Comparison of ENCODE assay signal across 15 cellular contexts in the genomic region with DNA sequence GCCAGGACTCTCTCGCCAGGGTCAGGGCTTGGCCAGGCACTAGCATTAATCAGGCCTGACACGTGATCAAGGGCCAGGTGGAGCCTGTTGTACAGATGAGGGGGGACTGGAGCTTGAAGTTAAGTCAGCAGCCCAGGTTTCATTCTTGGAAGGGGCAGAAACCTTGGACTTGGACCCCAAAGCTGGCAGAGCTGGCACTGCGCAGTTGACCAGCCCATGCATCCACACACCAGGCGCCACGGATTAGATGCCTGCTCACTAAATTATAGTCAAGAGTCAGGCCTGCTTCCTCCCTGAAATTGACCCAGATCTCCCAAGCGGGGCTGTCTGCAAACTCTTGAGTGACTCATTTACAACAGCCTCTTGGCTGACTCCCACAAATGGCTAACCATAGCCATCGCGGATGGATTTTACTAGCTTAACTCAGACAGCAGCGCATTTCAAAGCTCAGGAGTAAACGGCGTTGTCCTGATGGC. TPM values are rescaled to one million over a fixed set of nuclear protein-coding genes. Genes with fewer than 3 reads are reported as not detected.
DNase-seq lines count a peak whose midpoint lies in the region; ATAC-seq and TF ChIP-seq lines count a peak whose summit lies in the region.
"Had no signal": no experiment of that assay in that cellular context is flagged by ENCODE, and none has a peak within 500 bp of the region (broad histone marks: within the 10 kb centered on the region; RNA-seq: fewer than 3 reads in every experiment).

No MANE protein-coding gene starts in this region.

- H3K36me3 Mint-ChIP-seq in HFFc6 (ENCODE audit: low read depth) (peaks cover 17% of the 10 kb centered on the region), neural progenitor cell (peaks cover 4% of the 10 kb centered on the region)
- H3K36me3 Mint-ChIP-seq in stimulated activated memory B cell treated with anti-CD40 and anti-IgM and Interleukin-4, amounts not matched to agents 10 μg/mL and 1 μg/mL and 100 μg/mL, for 72 hours = no peaks in the 10 kb centered on the region

- DNase-seq in HFFc6 = peak; percentile 73
- peak; percentile 60 to 83 (median 81) for DNase-seq in adrenal gland
- DNase-seq in kidney epithelial cell (ENCODE audit: low read depth) = peak; percentile 45
- peak; percentile 34 for DNase-seq in spleen
- DNase-seq in COLO668 (lab: John Stamatoyannopoulos, UW; ENCODE audit: unreplicated experiment) = no peak
- DNase-seq in NCI-H1105 (lab: John Stamatoyannopoulos, UW) = no peak
- no peak for DNase-seq in neural progenitor cell (ENCODE audit: low spot score)
- DNase-seq: activated CD4-positive, alpha-beta T cell treated with anti-CD3 and anti-CD28 coated beads, Interleukin-2, amount 10 ng/mL, durations not matched to agents 7 days and 5 days; activated naive CD4-positive, alpha-beta T cell treated with anti-CD3 and anti-CD28 coated beads, Interleukin-2, amount 10 ng/mL, durations not matched to agents 7 days and 5 days; Caco-2; NCI-H1105 treated with DMSO at 0.1 percent for 48 hours; NCI-H774 had no signal

- H3K4me1 ChIP-seq in adrenal gland (replicated peaks in 1 of 2) (peaks cover 5 to 13% of the 10 kb centered on the region in 2 donors), spleen (peaks cover 15 to 22% (median 18%) of the 10 kb centered on the region in 6 donors), neural progenitor cell (peaks cover 9% of the 10 kb centered on the region)

- 28 to 79% (median 46%) methylated on average over 5 to 11 of the region's 11 CpGs for WGBS in adrenal gland, 4 donors
- WGBS in spleen, 5 donors = 80 to 95% (median 89%) methylated on average over 9 to 11 of the region's 11 CpGs

- peak in 1 of 2 donors; percentile 31 for TF ChIP-seq POLR2A in adrenal gland (IDR thresholded peaks at IDR 0.05)
- TF ChIP-seq POLR2A in spleen (IDR thresholded peaks at IDR 0.05) = no peak

- TF ChIP-seq CTCF in HFFc6 (IDR thresholded peaks at IDR 0.05) = no peak
- TF ChIP-seq CTCF in adrenal gland (IDR thresholded peaks at IDR 0.05) = no peak
- no peak for TF ChIP-seq CTCF in kidney epithelial cell (IDR thresholded peaks at IDR 0.05; ENCODE audit: insufficient read depth, low read length, poor library complexity, severe bottlenecking)
- TF ChIP-seq CTCF in spleen (IDR thresholded peaks at IDR 0.05 in 8 of 11, conservative IDR thresholded peaks at IDR 0.05 in 3 of 11) = no peak
- no peak for TF ChIP-seq CTCF in neural progenitor cell (IDR thresholded peaks at IDR 0.05)

- H3K27me3 ChIP-seq in adrenal gland (no peaks in the 10 kb centered on the region), kidney epithelial cell (ENCODE audit: control insufficient read depth, insufficient read depth, low read length) (no peaks in the 10 kb centered on the region), spleen (replicated peaks in 1 of 7) (no peaks in the 10 kb centered on the region), neural progenitor cell (no peaks in the 10 kb centered on the region)
- H3K27me3 ChIP-seq: dorsolateral prefrontal cortex had no signal

- H3K9me3 ChIP-seq in adrenal gland (replicated peaks in 1 of 3) (no peaks in the 10 kb centered on the region), spleen (peaks cover 0 to 24% (median 22%) of the 10 kb centered on the region in 8 donors), neural progenitor cell (ENCODE audit: low read depth) (peaks cover 3% of the 10 kb centered on the region)

- H3K4me1 Mint-ChIP-seq in HFFc6 (ENCODE audit: low read depth) (peaks cover 21% of the 10 kb centered on the region), neural progenitor cell (peaks cover 15% of the 10 kb centered on the region)
- H3K4me1 Mint-ChIP-seq in stimulated activated memory B cell treated with anti-CD40 and anti-IgM and Interleukin-4, amounts not matched to agents 10 μg/mL and 1 μg/mL and 100 μg/mL, for 72 hours = peaks cover 16% of the 10 kb centered on the region

- no peaks in the 10 kb centered on the region for H4K20me1 ChIP-seq in neural progenitor cell (ENCODE audit: low read depth)

- no peak overlapping the region for H3K4me2 ChIP-seq in neural progenitor cell

- no peak overlapping the region for H3K4me3 ChIP-seq in adrenal gland
- H3K4me3 ChIP-seq in kidney epithelial cell (ENCODE audit: low read depth, low read length) = no peak overlapping the region
- no peak overlapping the region for H3K4me3 ChIP-seq in spleen
- H3K4me3 ChIP-seq in neural progenitor cell = no peak overlapping the region
- H3K4me3 ChIP-seq: dorsolateral prefrontal cortex had no signal

- H3K79me2 ChIP-seq in neural progenitor cell (ENCODE audit: low read depth) = no peaks in the 10 kb centered on the region

- H3F3A ChIP-seq in neural progenitor cell (ENCODE audit: low read depth) = peaks cover 9% of the 10 kb centered on the region

- no peak overlapping the region for H2AFZ ChIP-seq in neural progenitor cell (replicated peaks)

- intact Hi-C loops in adrenal gland (cut with DNase I) = loop anchor here in 1 of 2 donors (5.0 kb wide), 2 partner anchors 48 to 63 kb away; no protein-coding TSS in a partner anchor
- intact Hi-C loops in spleen (cut with DNase I; ENCODE audit: low total_unique reads) = loop anchor here (5.0 kb wide), 1 partner anchor 53 kb away; the partner anchor contains the start of gene LSM14B

- no peak for ATAC-seq in stimulated activated memory B cell treated with anti-CD40 and anti-IgM and Interleukin-4, amounts not matched to agents 10 μg/mL and 1 μg/mL and 100 μg/mL, for 72 hours
- ATAC-seq: SK-N-SH treated with all-trans-retinoic acid at 6 μM for 48 hours had no signal

- H3K27ac ChIP-seq in adrenal gland (peak overlapping the region in 4 of 5 donors; percentile 13 to 65 (median 38)), spleen (no peak overlapping the region), neural progenitor cell (no peak overlapping the region)
- H3K27ac ChIP-seq: dorsolateral prefrontal cortex had no signal

- H3K4me3 Mint-ChIP-seq in HFFc6 (no peak overlapping the region), neural progenitor cell (no peak overlapping the region)
- H3K4me3 Mint-ChIP-seq in stimulated activated memory B cell treated with anti-CD40 and anti-IgM and Interleukin-4, amounts not matched to agents 10 μg/mL and 1 μg/mL and 100 μg/mL, for 72 hours = no peak overlapping the region
- H3K4me3 Mint-ChIP-seq: activated CD4-positive, alpha-beta T cell treated with anti-CD3 and anti-CD28 coated beads, Interleukin-2, amount 10 ng/mL, durations not matched to agents 7 days and 5 days; activated naive CD4-positive, alpha-beta T cell treated with anti-CD3 and anti-CD28 coated beads, Interleukin-2, amount 10 ng/mL, durations not matched to agents 7 days and 5 days had no signal

- H3K36me3 ChIP-seq in adrenal gland (replicated peaks in 1 of 2) (no peaks in the 10 kb centered on the region), kidney epithelial cell (ENCODE audit: control insufficient read depth, insufficient read depth, low read length) (no peaks in the 10 kb centered on the region), spleen (no peaks in the 10 kb centered on the region), neural progenitor cell (no peaks in the 10 kb centered on the region)

- peaks cover 26% of the 10 kb centered on the region for H3K9me3 Mint-ChIP-seq in HFFc6
- peaks cover 10% of the 10 kb centered on the region for H3K9me3 Mint-ChIP-seq in stimulated activated memory B cell treated with anti-CD40 and anti-IgM and Interleukin-4, amounts not matched to agents 10 μg/mL and 1 μg/mL and 100 μg/mL, for 72 hours
- peaks cover 25% of the 10 kb centered on the region for H3K9me3 Mint-ChIP-seq in neural progenitor cell

- no peak overlapping the region; the same call in 1 of the 2 replicates for H3K27ac Mint-ChIP-seq in HFFc6
- no peak overlapping the region for H3K27ac Mint-ChIP-seq in stimulated activated memory B cell treated with anti-CD40 and anti-IgM and Interleukin-4, amounts not matched to agents 10 μg/mL and 1 μg/mL and 100 μg/mL, for 72 hours
- H3K27ac Mint-ChIP-seq in neural progenitor cell = no peak overlapping the region
- H3K27ac Mint-ChIP-seq: activated CD4-positive, alpha-beta T cell treated with anti-CD3 and anti-CD28 coated beads, Interleukin-2, amount 10 ng/mL, durations not matched to agents 7 days and 5 days; activated naive CD4-positive, alpha-beta T cell treated with anti-CD3 and anti-CD28 coated beads, Interleukin-2, amount 10 ng/mL, durations not matched to agents 7 days and 5 days had no signal

- H3K27me3 Mint-ChIP-seq in HFFc6 (ENCODE audit: insufficient read depth) (peaks cover 6% of the 10 kb centered on the region), neural progenitor cell (ENCODE audit: insufficient read depth, low read depth) (peaks cover 18% of the 10 kb centered on the region)
- peaks cover 7% of the 10 kb centered on the region for H3K27me3 Mint-ChIP-seq in stimulated activated memory B cell treated with anti-CD40 and anti-IgM and Interleukin-4, amounts not matched to agents 10 μg/mL and 1 μg/mL and 100 μg/mL, for 72 hours
- H3K27me3 Mint-ChIP-seq: activated CD4-positive, alpha-beta T cell treated with anti-CD3 and anti-CD28 coated beads, Interleukin-2, amount 10 ng/mL, durations not matched to agents 7 days and 5 days had no signal

- H3K9ac ChIP-seq in neural progenitor cell = no peak overlapping the region

RNA-seq across cellular contexts. Expression of gene TAF4, which starts 4.1 kb away (rescaled TPM):
- total RNA-seq in HFFc6 (2021; fragmentation: NEBNext Ultra II Directional; extraction: Animal tissue kit (Norgen Biotek cat#: 25700)) = 10 to 100 TPM in 3 of 6 experiments, 1 to 10 TPM in 3; 9.4 to 11.7 (median 9.9) TPM
- total RNA-seq in adrenal gland (10 to 100 TPM in 7 of 8 donors, 1 to 10 TPM in 1; 10.0 to 30.9 (median 15.4) TPM), kidney epithelial cell (5.9 and 24.9 TPM in 2 replicates), spleen (10 to 100 TPM; 15.5 to 28.3 (median 18.6) TPM), neural progenitor cell (ENCODE audit: low replicate concordance) (9.9 and 10.8 TPM in 2 replicates)
- polyA plus RNA-seq in adrenal gland (10 to 100 TPM in 2 of 3 donors, 1 to 10 TPM in 1; 5.2 to 12.5 (median 10.9) TPM), spleen (1 to 10 TPM; 4.3 to 7.2 (median 4.4) TPM)

RNA-seq across cellular contexts. Expression of gene LSM14B, which starts 52.5 kb away (rescaled TPM):
- total RNA-seq in HFFc6 (2021; fragmentation: NEBNext Ultra II Directional; extraction: Animal tissue kit (Norgen Biotek cat#: 25700)) = 10 to 100 TPM; 40.4 to 42.7 (median 40.9) TPM
- 10 to 100 TPM; 29.1 to 47.0 (median 35.6) TPM for total RNA-seq in adrenal gland
- 10 to 100 TPM; 17.6 to 23.4 (median 19.2) TPM for polyA plus RNA-seq in adrenal gland
- 23.3 and 34.2 TPM in 2 replicates for total RNA-seq in kidney epithelial cell
- 10 to 100 TPM; 17.6 to 37.6 (median 31.9) TPM for total RNA-seq in spleen
- polyA plus RNA-seq in spleen = 10 to 100 TPM; 14.0 to 20.1 (median 15.0) TPM
- 52.6 and 82.1 TPM in 2 replicates for total RNA-seq in neural progenitor cell (ENCODE audit: low replicate concordance)

Comparison
In these comparisons a context has a peak if more than half of its experiments do, and no peak if none do; other contexts are left out.
1. DNase-seq: peak in HFFc6 (single experiment), adrenal gland (7 of 7), kidney epithelial cell (single experiment) and spleen (single experiment); none in COLO668 (single experiment), NCI-H1105 (single experiment) and neural progenitor cell (single experiment).
2. H3K27ac ChIP-seq: peak in adrenal gland (4 of 5); none in spleen (0 of 8) and neural progenitor cell (single experiment).